ENCODE assay signal across 8 cellular contexts in the genomic region with DNA sequence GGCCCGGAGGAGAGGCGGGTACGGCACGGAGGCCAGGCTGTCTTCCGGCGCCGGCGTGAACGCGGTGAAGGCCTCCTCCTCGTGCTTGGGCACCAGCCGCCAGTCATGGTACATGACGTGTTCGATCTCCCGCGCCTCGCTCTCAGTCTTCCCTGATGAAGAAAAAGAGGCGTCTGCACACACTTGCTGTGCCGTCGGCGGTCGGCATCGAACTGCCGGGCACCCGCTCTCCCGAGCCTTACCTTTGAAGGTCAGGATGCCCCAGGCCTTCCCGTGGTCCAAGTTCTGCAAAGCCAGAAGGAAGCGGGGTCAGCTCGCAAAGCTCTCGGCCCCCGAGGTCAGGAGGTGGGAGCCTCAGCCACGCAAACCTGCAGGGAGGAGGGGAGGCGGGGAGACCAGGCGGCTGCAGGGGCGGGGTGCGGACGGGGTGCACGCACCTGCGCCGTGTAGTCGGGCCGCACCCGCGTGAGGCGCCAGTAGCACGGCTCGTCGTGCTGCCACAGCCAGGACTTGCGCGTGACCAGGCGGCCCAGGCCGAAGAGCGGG. TPM values are rescaled to one million over a fixed set of nuclear protein-coding genes. Genes with fewer than 3 reads are reported as not detected.
DNase-seq lines count a peak whose midpoint lies in the region; ATAC-seq, FAIRE-seq and TF ChIP-seq lines count a peak whose summit lies in the region.

A gene with protein sequence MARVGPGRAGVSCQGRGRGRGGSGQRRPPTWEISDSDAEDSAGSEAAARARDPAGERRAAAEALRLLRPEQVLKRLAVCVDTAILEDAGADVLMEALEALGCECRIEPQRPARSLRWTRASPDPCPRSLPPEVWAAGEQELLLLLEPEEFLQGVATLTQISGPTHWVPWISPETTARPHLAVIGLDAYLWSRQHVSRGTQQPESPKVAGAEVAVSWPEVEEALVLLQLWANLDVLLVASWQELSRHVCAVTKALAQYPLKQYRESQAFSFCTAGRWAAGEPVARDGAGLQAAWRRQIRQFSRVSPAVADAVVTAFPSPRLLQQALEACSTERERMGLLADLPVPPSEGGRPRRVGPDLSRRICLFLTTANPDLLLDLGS (plus strand): TSS at position 449 of the 546 bp plus-strand sequence. CDS start 418 bp downstream, outside the sequence.

- no peaks in the 10 kb centered on the region for H3K27me3 Mint-ChIP-seq in activated naive CD8-positive, alpha-beta T cell treated with anti-CD3 and anti-CD28 coated beads, Interleukin-2, amount 10 ng/mL, durations not matched to agents 7 days and 5 days

- no peaks in the 10 kb centered on the region for H3K9me2 ChIP-seq in hepatocyte (replicated peaks; ENCODE audit: insufficient read depth)

- 1% methylated on average over 39 of the region's 53 CpGs for WGBS in hepatocyte (ENCODE audit: low lambda C conversion rate, missing lambda C conversion rate)

- ATAC-seq in activated naive CD8-positive, alpha-beta T cell treated with anti-CD3 and anti-CD28 coated beads, Interleukin-2, amount 10 ng/mL, durations not matched to agents 7 days and 5 days (ENCODE audit: low read depth) = peak; percentile 16
- ATAC-seq in GM18519 (IDR thresholded peaks at IDR 0.05; ENCODE audit: low FRiP score, unreplicated experiment) (no peak), GM18858 (IDR thresholded peaks at IDR 0.05; ENCODE audit: unreplicated experiment) (no peak)

- peaks cover 6% of the 10 kb centered on the region for H3K36me3 Mint-ChIP-seq in activated naive CD8-positive, alpha-beta T cell treated with anti-CD3 and anti-CD28 coated beads, Interleukin-2, amount 10 ng/mL, durations not matched to agents 7 days and 5 days

- peaks cover 34% of the 10 kb centered on the region for H3K79me2 ChIP-seq in hepatocyte

- peak within 1 kb of the TSS; percentile 99 for H3K4me3 Mint-ChIP-seq in activated naive CD8-positive, alpha-beta T cell treated with anti-CD3 and anti-CD28 coated beads, Interleukin-2, amount 10 ng/mL, durations not matched to agents 7 days and 5 days

- POLR2A ChIA-PET in activated naive CD8-positive, alpha-beta T cell treated with anti-CD3 and anti-CD28 coated beads, Interleukin-2, amount 10 ng/mL, durations not matched to agents 7 days and 5 days (lab: Charles Lee) = interaction anchor here (0.9 to 6.3 kb wide), 7 partner anchors 11 to 352 kb away, joined by 3 to 88 read pairs (median 5); a partner anchor contains a TSS

- peak within 1 kb of the TSS; percentile 100 for H3K4me2 ChIP-seq in hepatocyte

- peak within 1 kb of the TSS; percentile 98 for H3K27ac Mint-ChIP-seq in activated naive CD8-positive, alpha-beta T cell treated with anti-CD3 and anti-CD28 coated beads, Interleukin-2, amount 10 ng/mL, durations not matched to agents 7 days and 5 days

- TF ChIP-seq CTCF in C4-2B (conservative IDR thresholded peaks at IDR 0.05) (no peak), hepatocyte (IDR thresholded peaks at IDR 0.05; ENCODE audit: poor library complexity) (no peak)

- H3K27ac ChIP-seq in C4-2B = peak within 1 kb of the TSS; percentile 94
- H3K27ac ChIP-seq in hepatocyte = peak within 1 kb of the TSS; percentile 98
- H3K27ac ChIP-seq in skin epidermis = peak within 1 kb of the TSS; percentile 85 to 99 (median 94)

- no peaks in the 10 kb centered on the region for H3K9me3 ChIP-seq in hepatocyte (ENCODE audit: low read depth)

- peak within 1 kb of the TSS; percentile 98 for H3K4me3 ChIP-seq in H7 (ENCODE audit: insufficient read depth, low read depth, low read length)
- H3K4me3 ChIP-seq in hepatocyte = peak within 1 kb of the TSS; percentile 88
- peak within 1 kb of the TSS; percentile 68 to 98 (median 86) for H3K4me3 ChIP-seq in skin epidermis

- H4K20me1 ChIP-seq in hepatocyte (ENCODE audit: insufficient read depth, poor library complexity, severe bottlenecking) = peaks cover 20% of the 10 kb centered on the region

- H3K4me1 ChIP-seq in hepatocyte (ENCODE audit: insufficient read depth) = peaks cover 29% of the 10 kb centered on the region

- DNase-seq in H7 (peak; percentile 81), RCC 7860 (ENCODE audit: low spot score) (peak; percentile 37), hepatocyte (ENCODE audit: low spot score) (peak; percentile 54)
- peak; percentile 70 for DNase-seq in activated naive CD8-positive, alpha-beta T cell treated with anti-CD3 and anti-CD28 coated beads, Interleukin-2, amount 10 ng/mL, durations not matched to agents 7 days and 5 days

- H3K4me1 Mint-ChIP-seq in activated naive CD8-positive, alpha-beta T cell treated with anti-CD3 and anti-CD28 coated beads, Interleukin-2, amount 10 ng/mL, durations not matched to agents 7 days and 5 days = peaks cover 4% of the 10 kb centered on the region

- no peaks in the 10 kb centered on the region for H3K27me3 ChIP-seq in H7 (ENCODE audit: control insufficient read depth, insufficient read depth, low read length)
- H3K27me3 ChIP-seq in hepatocyte = no peaks in the 10 kb centered on the region

- no peak for FAIRE-seq in RCC 7860 (lab: Jason Lieb, UNC)

- H2AFZ ChIP-seq in hepatocyte = peak within 1 kb of the TSS; percentile 80

- H3K9me3 Mint-ChIP-seq in activated naive CD8-positive, alpha-beta T cell treated with anti-CD3 and anti-CD28 coated beads, Interleukin-2, amount 10 ng/mL, durations not matched to agents 7 days and 5 days = no peaks in the 10 kb centered on the region

- no peaks in the 10 kb centered on the region; the same call in none of the 2 replicates for H3K36me3 ChIP-seq in H7 (replicated peaks; ENCODE audit: control insufficient read depth, insufficient read depth, low read length)
- H3K36me3 ChIP-seq in hepatocyte (replicated peaks; ENCODE audit: insufficient read depth, low read depth) = no peaks in the 10 kb centered on the region

RNA-seq across cellular contexts. Expression of the gene that starts here (rescaled TPM):
- 12.7 and 15.3 TPM in 2 replicates for total RNA-seq in H7 (2014; rRNA removed; shearing (Covaris generic))
- 10 to 100 TPM; 28.7 to 36.3 TPM for total RNA-seq in activated naive CD8-positive, alpha-beta T cell treated with anti-CD3 and anti-CD28 coated beads, Interleukin-2, amount 10 ng/mL, durations not matched to agents 7 days and 5 days
- total RNA-seq in hepatocyte = 12.0 and 17.7 TPM in 2 replicates
- 20.8 and 28.2 TPM in 2 replicates for polyA plus RNA-seq in hepatocyte
